In the genomic region with DNA sequence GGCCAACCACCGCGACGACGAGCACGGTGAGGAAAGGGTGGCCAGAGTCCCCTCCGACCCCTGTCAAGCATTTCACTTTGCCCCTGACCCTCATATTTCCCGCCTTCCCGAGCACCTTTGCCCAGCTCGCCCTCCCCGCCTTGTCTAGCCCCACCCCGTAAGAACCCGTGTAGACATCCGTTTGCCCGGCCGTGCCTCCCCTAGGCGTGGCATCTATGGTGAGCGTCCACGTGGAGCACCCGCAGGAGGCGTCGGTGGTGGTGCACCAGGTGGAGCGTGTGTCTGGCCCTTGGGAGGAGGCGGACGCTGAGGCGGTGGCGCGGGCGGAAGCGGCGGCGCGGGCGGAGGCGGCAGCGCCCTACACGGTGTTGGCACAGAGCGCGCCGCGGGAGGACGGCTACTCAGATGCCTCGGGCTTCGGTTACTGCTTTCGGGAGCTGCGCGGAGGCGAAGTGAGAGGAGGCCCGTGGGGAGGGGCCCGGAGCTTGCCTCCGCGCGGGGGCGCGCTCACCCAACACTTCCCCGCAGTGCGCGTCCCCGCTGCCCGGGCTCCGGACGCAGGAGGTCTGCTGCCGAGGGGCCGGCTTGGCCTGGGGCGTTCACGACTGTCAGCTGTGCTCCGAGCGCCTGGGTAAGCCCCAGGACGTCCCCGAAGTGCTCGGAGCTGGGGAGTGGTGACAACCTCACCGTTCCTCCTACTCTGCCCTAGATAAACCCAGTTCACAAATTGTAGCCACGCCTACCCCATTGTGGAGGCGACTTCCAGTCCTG, we compare ENCODE assay signal across 8 cellular contexts. TPM values are rescaled to one million over a fixed set of nuclear protein-coding genes. Genes with fewer than 3 reads are reported as not detected.
DNase-seq lines count a peak whose midpoint lies in the region; ATAC-seq and TF ChIP-seq lines count a peak whose summit lies in the region.

No MANE protein-coding gene starts in this region.

- no peak for TF ChIP-seq POLR2A in esophagus muscularis mucosa (IDR thresholded peaks at IDR 0.05; ENCODE audit: low read depth)
- TF ChIP-seq POLR2A in stomach (IDR thresholded peaks at IDR 0.05) = no peak

- TF ChIP-seq CTCF in DOHH2 (IDR thresholded peaks at IDR 0.05; ENCODE audit: low read depth, low read length, poor library complexity, severe bottlenecking) = peak; percentile 35
- TF ChIP-seq CTCF in OCI-LY1 (IDR thresholded peaks at IDR 0.05; ENCODE audit: low read length) = peak; percentile 39
- TF ChIP-seq CTCF in esophagus muscularis mucosa (IDR thresholded peaks at IDR 0.05) = peak in 2 of 3 experiments; percentile 27 to 37
- peak in 3 of 7 experiments; percentile 12 to 30 (median 20) for TF ChIP-seq CTCF in stomach (IDR thresholded peaks at IDR 0.05)

- H3K9ac ChIP-seq in OCI-LY1 (ENCODE audit: low read length) = peak overlapping the region; percentile 66

- CTCF ChIA-PET in naive thymus-derived CD4-positive, alpha-beta T cell (lab: Charles Lee) = interaction anchor here (0.6 to 4.4 kb wide), 7 partner anchors 10 to 703 kb away, joined by 3 to 42 read pairs (median 4); no protein-coding TSS in a partner anchor

- no peak for TF ChIP-seq EP300 in esophagus muscularis mucosa (IDR thresholded peaks at IDR 0.05)
- no peak for TF ChIP-seq EP300 in stomach (IDR thresholded peaks at IDR 0.05)

- H3K27me3 ChIP-seq in DOHH2 (ENCODE audit: control insufficient read depth, low read length) (peaks cover 23% of the 10 kb centered on the region), OCI-LY1 (ENCODE audit: insufficient read depth, low read length) (no peaks in the 10 kb centered on the region), esophagus muscularis mucosa (peaks cover 0 to 38% (median 9%) of the 10 kb centered on the region in 4 donors), stomach (peaks cover 0 to 66% (median 17%) of the 10 kb centered on the region in 3 donors)
- peaks cover 4 to 10% of the 10 kb centered on the region in 2 donors for H3K27me3 ChIP-seq in naive thymus-derived CD4-positive, alpha-beta T cell (ENCODE audit: control insufficient read depth in 2 of 2, insufficient read depth in 2 of 2, low read length in 2 of 2)

- H3K4me3 ChIP-seq in DOHH2 (ENCODE audit: low read length) (peak overlapping the region; percentile 71), OCI-LY1 (ENCODE audit: low read depth, low read length, poor library complexity, severe bottlenecking) (peak overlapping the region; percentile 67), esophagus muscularis mucosa (peak overlapping the region; percentile 49 to 73 (median 60)), stomach (peak overlapping the region; percentile 48 to 53 (median 50))
- H3K4me3 ChIP-seq in naive thymus-derived CD4-positive, alpha-beta T cell (ENCODE audit: low read length) = peak overlapping the region; percentile 72

- DNase-seq in activated T-cell treated with anti-CD3 and anti-CD28 coated beads for 4 hours (peak; percentile 76), esophagus muscularis mucosa (ENCODE audit: extremely low spot score) (no peak), stomach (peak; percentile 86), cerebellar cortex (ENCODE audit: low spot score) (no peak)
- DNase-seq in naive thymus-derived CD4-positive, alpha-beta T cell = peak; percentile 60 to 83 (median 73)

- H3K9me2 ChIP-seq in DOHH2 (replicated peaks; ENCODE audit: control insufficient read depth, low read length) = no peaks in the 10 kb centered on the region
- no peaks in the 10 kb centered on the region for H3K9me2 ChIP-seq in OCI-LY1 (ENCODE audit: low read depth, low read length)

- H3K27ac ChIP-seq in DOHH2 (ENCODE audit: low read depth, low read length) = peak overlapping the region; percentile 22; the same call in 1 of the 2 replicates
- peak overlapping the region; percentile 85 for H3K27ac ChIP-seq in OCI-LY1 (ENCODE audit: low read depth, low read length, poor library complexity, severe bottlenecking)
- peak overlapping the region; percentile 68 to 88 (median 78) for H3K27ac ChIP-seq in esophagus muscularis mucosa (replicated peaks in 1 of 4)
- peak overlapping the region; percentile 71 for H3K27ac ChIP-seq in naive thymus-derived CD4-positive, alpha-beta T cell (ENCODE audit: low read depth, low read length)
- H3K27ac ChIP-seq in stomach = peak overlapping the region; percentile 82 to 92 (median 89)

- H3K27me3 Mint-ChIP-seq in naive thymus-derived CD4-positive, alpha-beta T cell = peaks cover 11 to 27% (median 15%) of the 10 kb centered on the region in 5 donors

- H3K36me3 ChIP-seq in DOHH2 (ENCODE audit: control insufficient read depth, low read length) = no peaks in the 10 kb centered on the region
- H3K36me3 ChIP-seq in OCI-LY1 (ENCODE audit: insufficient read depth, low read length) = no peaks in the 10 kb centered on the region
- no peaks in the 10 kb centered on the region for H3K36me3 ChIP-seq in esophagus muscularis mucosa
- no peaks in the 10 kb centered on the region for H3K36me3 ChIP-seq in naive thymus-derived CD4-positive, alpha-beta T cell (ENCODE audit: control insufficient read depth in 2 of 3, insufficient read depth in 3 of 3, low read length in 3 of 3)
- no peaks in the 10 kb centered on the region for H3K36me3 ChIP-seq in stomach

- H3K9me3 ChIP-seq in DOHH2 (ENCODE audit: control insufficient read depth, insufficient read depth, low read length) = no peaks in the 10 kb centered on the region
- no peaks in the 10 kb centered on the region for H3K9me3 ChIP-seq in OCI-LY1 (ENCODE audit: low read length)
- H3K9me3 ChIP-seq in esophagus muscularis mucosa = no peaks in the 10 kb centered on the region
- H3K9me3 ChIP-seq in naive thymus-derived CD4-positive, alpha-beta T cell (ENCODE audit: control insufficient read depth in 2 of 3, low read length in 3 of 3) = no peaks in the 10 kb centered on the region
- no peaks in the 10 kb centered on the region for H3K9me3 ChIP-seq in stomach

- peak overlapping the region; percentile 78 to 94 (median 90) for H3K27ac Mint-ChIP-seq in naive thymus-derived CD4-positive, alpha-beta T cell

- POLR2A ChIA-PET in naive thymus-derived CD4-positive, alpha-beta T cell (lab: Charles Lee) = interaction anchor here (0.5 to 4.2 kb wide), 10 partner anchors 9 to 1283 kb away, joined by 3 to 34 read pairs (median 4); no protein-coding TSS in a partner anchor

- H3K9me3 Mint-ChIP-seq in naive thymus-derived CD4-positive, alpha-beta T cell = peaks cover 0 to 2% (median 0%) of the 10 kb centered on the region in 11 donors

- H3F3A ChIP-seq in DOHH2 (ENCODE audit: control insufficient read depth, insufficient read depth) (peaks cover 14% of the 10 kb centered on the region), OCI-LY1 (ENCODE audit: insufficient read depth, low read length) (no peaks in the 10 kb centered on the region)

- H3K79me2 ChIP-seq in DOHH2 (ENCODE audit: control insufficient read depth, low read length) (no peaks in the 10 kb centered on the region), OCI-LY1 (ENCODE audit: insufficient read depth, low read length) (no peaks in the 10 kb centered on the region)

- WGBS in esophagus muscularis mucosa = 4% methylated on average over 36 of the region's 73 CpGs
- WGBS in stomach, 5 donors = 2 to 8% (median 2%) methylated on average over 22 to 73 of the region's 73 CpGs

- ATAC-seq in HG02885 (IDR thresholded peaks at IDR 0.05; ENCODE audit: poor library complexity, unreplicated experiment) = peak; percentile 27
- ATAC-seq in naive thymus-derived CD4-positive, alpha-beta T cell = peak; percentile 55

- peaks cover 6% of the 10 kb centered on the region; the same call in 1 of the 2 replicates for H4K20me1 ChIP-seq in DOHH2 (ENCODE audit: control insufficient read depth, insufficient read depth, low read depth, low read length)
- no peaks in the 10 kb centered on the region for H4K20me1 ChIP-seq in OCI-LY1 (ENCODE audit: insufficient read depth, low read length)

- H3K36me3 Mint-ChIP-seq in naive thymus-derived CD4-positive, alpha-beta T cell = no peaks in the 10 kb centered on the region

- H3K4me1 ChIP-seq in DOHH2 (ENCODE audit: control insufficient read depth, low read length) (peaks cover 72% of the 10 kb centered on the region), OCI-LY1 (ENCODE audit: insufficient read depth, low read length, severe bottlenecking) (peaks cover 51% of the 10 kb centered on the region), esophagus muscularis mucosa (peaks cover 58 to 90% (median 78%) of the 10 kb centered on the region in 4 donors), stomach (peaks cover 58 to 95% (median 78%) of the 10 kb centered on the region in 4 donors)
- H3K4me1 ChIP-seq in naive thymus-derived CD4-positive, alpha-beta T cell (ENCODE audit: control insufficient read depth in 2 of 2, insufficient read depth in 2 of 2, low read length in 2 of 2) = peaks cover 52 to 60% of the 10 kb centered on the region in 2 donors

- intact Hi-C loops in esophagus muscularis mucosa (cut with DNase I) (no loop called here), stomach (cut with DNase I; ENCODE audit: low total_unique reads) (no loop called here)
- intact Hi-C loops in naive thymus-derived CD4-positive, alpha-beta T cell (cut with micrococcal nuclease) = loop anchor here (1.0 to 10.0 kb wide), 10 partner anchors 8 to 949 kb away; a partner anchor contains a TSS

- H2AFZ ChIP-seq in OCI-LY1 (ENCODE audit: low read length) = no peak overlapping the region

- H3K4me2 ChIP-seq in DOHH2 (ENCODE audit: low read length) (peak overlapping the region; percentile 90), OCI-LY1 (ENCODE audit: low read length) (peak overlapping the region; percentile 95)

- H3K4me1 Mint-ChIP-seq in naive thymus-derived CD4-positive, alpha-beta T cell = peaks cover 15 to 83% (median 74%) of the 10 kb centered on the region in 7 donors

- H3K4me3 Mint-ChIP-seq in naive thymus-derived CD4-positive, alpha-beta T cell = peak overlapping the region; percentile 84 to 98 (median 90)

RNA-seq across cellular contexts. Expression of a gene that starts 4.2 kb away (rescaled TPM):
- total RNA-seq in esophagus muscularis mucosa (100 to 1,000 TPM; 358 to 430 (median 397) TPM), stomach (1,000 to 10,000 TPM in 1 of 5 donors, 100 to 1,000 TPM in 3, 10 to 100 TPM in 1; 79.0 to 1,027 (median 190) TPM)
- total RNA-seq in naive thymus-derived CD4-positive, alpha-beta T cell = 100 to 1,000 TPM in 4 of 5 experiments, 10 to 100 TPM in 1; 62.4 to 116 (median 111) TPM
- polyA plus RNA-seq in naive thymus-derived CD4-positive, alpha-beta T cell = 10 to 100 TPM; 21.8 to 41.4 TPM
- polyA plus RNA-seq in stomach = 100 to 1,000 TPM in 1 of 3 donors, 10 to 100 TPM in 2; 66.1 to 102 (median 98.6) TPM

RNA-seq across cellular contexts. Expression of a gene that starts 28.7 kb away (rescaled TPM):
- total RNA-seq in esophagus muscularis mucosa = 10 to 100 TPM; 39.5 to 82.7 (median 52.7) TPM
- 100 to 1,000 TPM in 4 of 5 experiments, 10 to 100 TPM in 1; 98.4 to 218 (median 139) TPM for total RNA-seq in naive thymus-derived CD4-positive, alpha-beta T cell
- polyA plus RNA-seq in naive thymus-derived CD4-positive, alpha-beta T cell = 100 to 1,000 TPM in 1 of 2 donors, 10 to 100 TPM in 1; 92.8 to 140 TPM
- 100 to 1,000 TPM in 1 of 5 donors, 10 to 100 TPM in 4; 15.8 to 102 (median 70.6) TPM for total RNA-seq in stomach
- polyA plus RNA-seq in stomach = 10 to 100 TPM; 76.1 to 95.7 (median 79.9) TPM

Comparison
In these comparisons a context has a peak if more than half of its experiments do, and no peak if none do; other contexts are left out.
1. H3K27ac ChIP-seq: peak in every context shown above with its lines; median percentile 89 in stomach; 85 in OCI-LY1; 78 in esophagus muscularis mucosa; 71 in naive thymus-derived CD4-positive, alpha-beta T cell; 22 in DOHH2.
2. DNase-seq: peak in activated T-cell treated with anti-CD3 and anti-CD28 coated beads for 4 hours (single experiment), naive thymus-derived CD4-positive, alpha-beta T cell (9 of 9) and stomach (single experiment); none in esophagus muscularis mucosa (single experiment) and cerebellar cortex (single experiment).
3. intact Hi-C loops: an anchor here in naive thymus-derived CD4-positive, alpha-beta T cell (1.0 to 10.0 kb wide); none called in esophagus muscularis mucosa and stomach.
4. Peak in every context shown above with its lines, with median percentiles within 50 percentile points of each other: H3K4me3 ChIP-seq.